ENCODE assay signal across 1 cellular context in the genomic region with DNA sequence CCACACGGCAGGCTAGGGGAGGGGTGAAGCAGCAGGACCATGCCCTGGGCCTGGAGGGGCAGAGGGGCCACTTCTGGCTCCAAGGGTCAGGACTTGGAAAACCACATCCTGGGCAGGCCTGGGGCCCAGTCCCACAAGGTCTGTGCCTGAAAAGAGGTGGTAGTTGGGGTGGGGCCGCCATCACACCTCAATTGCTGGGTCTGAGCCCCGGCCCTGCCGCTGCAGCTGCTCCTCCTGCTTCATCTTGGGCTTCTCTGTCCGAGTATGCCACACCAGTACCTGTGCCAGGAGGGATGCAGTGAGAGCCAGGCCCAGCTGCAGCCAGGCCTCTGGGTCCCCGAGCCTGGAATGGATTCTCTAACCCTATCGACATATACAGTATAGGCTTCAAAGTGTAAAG.
A peak's percentile ranks its signal among the peaks of the same experiment; 100 is the strongest.
TF ChIP-seq lines count a peak whose summit lies in the region.

No MANE protein-coding gene starts in this region.

TF ChIP-seq in HepG2, 621 proteins besides CTCF, POLR2A, EP300 and RAD21:
- TF ChIP-seq, protein P1, sequence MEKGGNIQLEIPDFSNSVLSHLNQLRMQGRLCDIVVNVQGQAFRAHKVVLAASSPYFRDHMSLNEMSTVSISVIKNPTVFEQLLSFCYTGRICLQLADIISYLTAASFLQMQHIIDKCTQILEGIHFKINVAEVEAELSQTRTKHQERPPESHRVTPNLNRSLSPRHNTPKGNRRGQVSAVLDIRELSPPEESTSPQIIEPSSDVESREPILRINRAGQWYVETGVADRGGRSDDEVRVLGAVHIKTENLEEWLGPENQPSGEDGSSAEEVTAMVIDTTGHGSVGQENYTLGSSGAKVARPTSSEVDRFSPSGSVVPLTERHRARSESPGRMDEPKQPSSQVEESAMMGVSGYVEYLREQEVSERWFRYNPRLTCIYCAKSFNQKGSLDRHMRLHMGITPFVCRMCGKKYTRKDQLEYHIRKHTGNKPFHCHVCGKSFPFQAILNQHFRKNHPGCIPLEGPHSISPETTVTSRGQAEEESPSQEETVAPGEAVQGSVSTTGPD (CRISPR knock-in tag; IDR thresholded peaks at IDR 0.05): no peak
- TF ChIP-seq HNRNPL (IDR thresholded peaks at IDR 0.05; ENCODE audit: low read depth, low read length): peak; percentile 89
